Comparison of ENCODE assay signal across 22 cellular contexts in the genomic region with DNA sequence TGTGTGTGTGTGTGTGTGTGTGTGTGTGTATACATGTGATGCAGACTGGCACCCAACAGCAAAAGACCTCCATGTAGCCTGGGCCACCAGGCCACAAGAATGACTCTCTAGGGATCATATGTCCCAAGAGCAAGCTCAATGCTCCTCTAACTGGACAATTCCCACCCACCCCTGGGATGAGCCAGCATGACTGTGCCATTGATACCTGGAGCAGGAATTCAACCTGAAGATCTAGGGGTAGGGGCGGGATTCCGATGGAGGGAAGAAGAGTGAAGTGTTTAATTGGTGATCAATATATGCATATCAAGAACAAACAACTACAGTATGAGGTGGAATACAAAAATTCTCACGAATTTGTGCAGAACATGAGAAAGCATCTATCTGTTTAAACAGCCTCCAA.
"Had no signal": no experiment of that assay in that cellular context is flagged by ENCODE, and none has a peak within 500 bp of the region (broad histone marks: within the 10 kb centered on the region; RNA-seq: fewer than 3 reads in every experiment).

No MANE protein-coding gene starts in this region.

- H3K27ac ChIP-seq: cardiac muscle cell, esophagus muscularis mucosa, neutrophil, pancreas, psoas muscle, right atrium auricular region, testis had no signal

- H3K4me1 Mint-ChIP-seq: activated naive CD8-positive, alpha-beta T cell treated with anti-CD3 and anti-CD28 coated beads, Interleukin-2, amount 10 ng/mL, durations not matched to agents 7 days and 5 days; stimulated activated effector memory CD8-positive, alpha-beta T cell treated with anti-CD3 and anti-CD28 coated beads, Interleukin-12 subunit alpha, Interleukin-12 subunit beta, amount 100 ng/mL, for 72 hours; stimulated activated naive CD8-positive, alpha-beta T cell treated with anti-CD3 and anti-CD28 coated beads, Interleukin-15, amount 100 ng/mL, for 72 hours had no signal

- H3K36me3 Mint-ChIP-seq: activated CD4-positive, alpha-beta memory T cell treated with anti-CD3 and anti-CD28 coated beads for 36 hours; activated naive CD8-positive, alpha-beta T cell treated with anti-CD3 and anti-CD28 coated beads, Interleukin-2, amount 10 ng/mL, durations not matched to agents 7 days and 5 days; natural killer cell treated with Interleukin-12 subunit alpha and Interleukin-12 subunit beta and Interleukin-15 and Interleukin-18, amount 100 ng/mL, for 72 hours; stimulated activated effector memory CD8-positive, alpha-beta T cell treated with anti-CD3 and anti-CD28 coated beads, Interleukin-12 subunit alpha, Interleukin-12 subunit beta, amount 100 ng/mL, for 72 hours had no signal

- H3K9me3 ChIP-seq: esophagus muscularis mucosa, heart left ventricle, neutrophil, pancreas, psoas muscle, right atrium auricular region, testis, upper lobe of left lung had no signal

- FAIRE-seq: pancreas had no signal

- DNase-seq: activated CD4-positive, alpha-beta memory T cell treated with anti-CD3 and anti-CD28 coated beads for 36 hours; activated CD4-positive, alpha-beta T cell treated with anti-CD3 and anti-CD28 coated beads for 4 hours; activated CD4-positive, CD25-positive, alpha-beta regulatory T cell; activated naive CD4-positive, alpha-beta T cell treated with Interleukin-2 at 50 U/mL for 16 hours; activated naive CD8-positive, alpha-beta T cell treated with anti-CD3 and anti-CD28 coated beads, Interleukin-2, amount 10 ng/mL, durations not matched to agents 7 days and 5 days; activated T-cell treated with anti-CD3 and anti-CD28 coated beads, Interleukin-2, amount 50 U/mL, for 48 hours; amygdala; effector CD4-positive, alpha-beta T cell; heart left ventricle; pancreas; psoas muscle; stimulated activated CD4-positive, alpha-beta T cell treated with anti-CD3 and anti-CD28 coated beads, Interleukin-2, amount 100 ng/mL, for 24 hours; stimulated activated naive CD8-positive, alpha-beta T cell treated with anti-CD3 and anti-CD28 coated beads, Interleukin-15, amount 100 ng/mL, for 72 hours; testis; upper lobe of left lung had no signal

- H3K4me3 Mint-ChIP-seq: activated CD4-positive, alpha-beta memory T cell treated with anti-CD3 and anti-CD28 coated beads for 36 hours; activated naive CD8-positive, alpha-beta T cell treated with anti-CD3 and anti-CD28 coated beads, Interleukin-2, amount 10 ng/mL, durations not matched to agents 7 days and 5 days; dendritic cell treated with granulocyte-macrophage colony-stimulating factor and Interleukin-4, amounts not matched to agents 40 ng/mL and 50 ng/mL, for 4 days; natural killer cell treated with Interleukin-12 subunit alpha and Interleukin-12 subunit beta and Interleukin-15 and Interleukin-18, amount 100 ng/mL, for 72 hours; stimulated activated effector memory CD8-positive, alpha-beta T cell treated with anti-CD3 and anti-CD28 coated beads, Interleukin-12 subunit alpha, Interleukin-12 subunit beta, amount 100 ng/mL, for 72 hours; stimulated activated naive CD8-positive, alpha-beta T cell treated with anti-CD3 and anti-CD28 coated beads, Interleukin-15, amount 100 ng/mL, for 72 hours had no signal

- H3K27ac Mint-ChIP-seq: activated CD4-positive, alpha-beta memory T cell treated with anti-CD3 and anti-CD28 coated beads for 36 hours; activated naive CD8-positive, alpha-beta T cell treated with anti-CD3 and anti-CD28 coated beads, Interleukin-2, amount 10 ng/mL, durations not matched to agents 7 days and 5 days; dendritic cell treated with granulocyte-macrophage colony-stimulating factor and Interleukin-4, amounts not matched to agents 40 ng/mL and 50 ng/mL, for 4 days; natural killer cell treated with Interleukin-12 subunit alpha and Interleukin-12 subunit beta and Interleukin-15 and Interleukin-18, amount 100 ng/mL, for 72 hours; stimulated activated effector memory CD8-positive, alpha-beta T cell treated with anti-CD3 and anti-CD28 coated beads, Interleukin-12 subunit alpha, Interleukin-12 subunit beta, amount 100 ng/mL, for 72 hours; stimulated activated naive CD8-positive, alpha-beta T cell treated with anti-CD3 and anti-CD28 coated beads, Interleukin-15, amount 100 ng/mL, for 72 hours had no signal

- H3K9me3 Mint-ChIP-seq: activated CD4-positive, alpha-beta memory T cell treated with anti-CD3 and anti-CD28 coated beads for 36 hours; natural killer cell treated with Interleukin-12 subunit alpha and Interleukin-12 subunit beta and Interleukin-15 and Interleukin-18, amount 100 ng/mL, for 72 hours; stimulated activated effector memory CD8-positive, alpha-beta T cell treated with anti-CD3 and anti-CD28 coated beads, Interleukin-12 subunit alpha, Interleukin-12 subunit beta, amount 100 ng/mL, for 72 hours had no signal

- H3K4me3 ChIP-seq: cardiac muscle cell, esophagus muscularis mucosa, heart left ventricle, pancreas, psoas muscle, right atrium auricular region, testis, upper lobe of left lung had no signal

- H3K4me1 ChIP-seq: pancreas, testis had no signal

- H3K36me3 ChIP-seq: cardiac muscle cell, esophagus muscularis mucosa, heart left ventricle, neutrophil, pancreas, right atrium auricular region, upper lobe of left lung had no signal

- H3K27me3 ChIP-seq: cardiac muscle cell, esophagus muscularis mucosa, heart left ventricle, neutrophil, pancreas, right atrium auricular region, testis, upper lobe of left lung had no signal

- H3K27me3 Mint-ChIP-seq: activated naive CD8-positive, alpha-beta T cell treated with anti-CD3 and anti-CD28 coated beads, Interleukin-2, amount 10 ng/mL, durations not matched to agents 7 days and 5 days; stimulated activated naive CD8-positive, alpha-beta T cell treated with anti-CD3 and anti-CD28 coated beads, Interleukin-15, amount 100 ng/mL, for 72 hours had no signal
